1 cellular context compared by ENCODE assay signal in genomic region chr16:75460441-75460840, GRCh38.
TF ChIP-seq lines count a peak whose summit lies in the region.

No MANE protein-coding gene starts in this region.

TF ChIP-seq in HepG2, 621 proteins besides CTCF, POLR2A, EP300 and RAD21:
- TF ChIP-seq HNRNPK (IDR thresholded peaks at IDR 0.05; ENCODE audit: low read depth, low read length, poor library complexity, severe bottlenecking): no peak
- TF ChIP-seq SETDB1 (CRISPR knock-in tag; IDR thresholded peaks at IDR 0.05; ENCODE audit: borderline replicate concordance): 0 out of 2 replicates have a peak, but pooled peaks have one; percentile 30
